8 cellular contexts compared by ENCODE assay signal in the genomic region with DNA sequence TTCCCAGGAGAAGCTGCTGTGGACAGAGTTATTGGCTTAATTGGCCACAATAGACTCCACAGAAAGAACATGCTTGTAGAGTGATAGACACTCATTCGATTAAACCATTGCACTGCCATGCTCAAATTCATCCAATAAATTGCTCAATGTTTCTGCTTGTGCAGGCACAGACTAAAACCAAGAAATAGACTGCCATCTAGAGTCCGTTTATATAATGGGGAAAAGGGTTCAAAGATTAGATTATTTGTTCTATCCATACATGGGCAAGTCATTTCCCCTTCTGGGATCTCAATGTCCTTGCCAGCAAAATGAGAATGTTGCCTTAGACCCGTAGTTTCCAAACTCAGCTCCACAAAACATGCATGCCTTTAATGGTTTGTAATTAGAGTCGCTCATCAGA. TPM values are rescaled to one million over a fixed set of nuclear protein-coding genes. Genes with fewer than 3 reads are reported as not detected.
A peak's percentile ranks its signal among the peaks of the same experiment; 100 is the strongest.
DNase-seq lines count a peak whose midpoint lies in the region; ATAC-seq lines count a peak whose summit lies in the region.

No MANE protein-coding gene starts in this region.

- no peak for ATAC-seq in HG02610 (IDR thresholded peaks at IDR 0.05; ENCODE audit: unreplicated experiment)

- H3K27ac ChIP-seq in caudate nucleus (ENCODE audit: low read depth, low read length) = no peak overlapping the region

- DNase-seq in COR-L47 (lab: John Stamatoyannopoulos, UW) (peak; percentile 17), HT1080 (ENCODE audit: low read depth) (peak; percentile 47), RKO (ENCODE audit: low spot score) (peak; percentile 67), fibroblast of the conjunctiva (ENCODE audit: low read depth) (peak; percentile 33), stromal cell of bone marrow (ENCODE audit: low read depth) (peak; percentile 40), caudate nucleus (lab: John Stamatoyannopoulos, UW) (no peak), epidermal melanocyte (ENCODE audit: insufficient read length, low spot score) (no peak)

RNA-seq across cellular contexts. Expression of a gene that starts 8.7 kb away (rescaled TPM):
- total RNA-seq in HT1080 (2014; rRNA removed; shearing (Covaris generic)) = not detected in 2 replicates
- 0.05 TPM in 1 of 2 replicates, not detected in the other for polyA plus RNA-seq in HT1080 (2015; cell fraction: cytosol; rRNA removed)
- polyA plus RNA-seq in HT1080 (2015; cell fraction: nucleus; rRNA removed) = not detected in 2 replicates

RNA-seq across cellular contexts. Expression of a gene that starts 22.9 kb away (rescaled TPM):
- not detected in 2 replicates for total RNA-seq in HT1080 (2014; rRNA removed; shearing (Covaris generic))
- polyA plus RNA-seq in HT1080 (2015; cell fraction: cytosol; rRNA removed) = not detected in 2 replicates
- not detected in 2 replicates for polyA plus RNA-seq in HT1080 (2015; cell fraction: nucleus; rRNA removed)

RNA-seq across cellular contexts. Expression of a gene that starts 32.7 kb away (rescaled TPM):
- total RNA-seq in HT1080 (2014; rRNA removed; shearing (Covaris generic)) = 24.3 and 54.0 TPM in 2 replicates
- 110 and 113 TPM in 2 replicates for polyA plus RNA-seq in HT1080 (2015; cell fraction: cytosol; rRNA removed)
- 60.9 and 80.6 TPM in 2 replicates for polyA plus RNA-seq in HT1080 (2015; cell fraction: nucleus; rRNA removed)

RNA-seq across cellular contexts. Expression of a gene that starts 52.5 kb away (rescaled TPM):
- total RNA-seq in HT1080 (2014; rRNA removed; shearing (Covaris generic)) = 14.2 and 31.6 TPM in 2 replicates
- 116 and 118 TPM in 2 replicates for polyA plus RNA-seq in HT1080 (2015; cell fraction: cytosol; rRNA removed)
- polyA plus RNA-seq in HT1080 (2015; cell fraction: nucleus; rRNA removed) = 40.2 and 50.8 TPM in 2 replicates

Comparison
In these comparisons a context has a peak if more than half of its experiments do, and no peak if none do; other contexts are left out.
1. DNase-seq: peak in COR-L47 (single experiment), HT1080 (single experiment), RKO (single experiment), fibroblast of the conjunctiva (single experiment) and stromal cell of bone marrow (single experiment); none in caudate nucleus (0 of 61) and epidermal melanocyte (single experiment).